8 cellular contexts compared by ENCODE assay signal in the genomic region with DNA sequence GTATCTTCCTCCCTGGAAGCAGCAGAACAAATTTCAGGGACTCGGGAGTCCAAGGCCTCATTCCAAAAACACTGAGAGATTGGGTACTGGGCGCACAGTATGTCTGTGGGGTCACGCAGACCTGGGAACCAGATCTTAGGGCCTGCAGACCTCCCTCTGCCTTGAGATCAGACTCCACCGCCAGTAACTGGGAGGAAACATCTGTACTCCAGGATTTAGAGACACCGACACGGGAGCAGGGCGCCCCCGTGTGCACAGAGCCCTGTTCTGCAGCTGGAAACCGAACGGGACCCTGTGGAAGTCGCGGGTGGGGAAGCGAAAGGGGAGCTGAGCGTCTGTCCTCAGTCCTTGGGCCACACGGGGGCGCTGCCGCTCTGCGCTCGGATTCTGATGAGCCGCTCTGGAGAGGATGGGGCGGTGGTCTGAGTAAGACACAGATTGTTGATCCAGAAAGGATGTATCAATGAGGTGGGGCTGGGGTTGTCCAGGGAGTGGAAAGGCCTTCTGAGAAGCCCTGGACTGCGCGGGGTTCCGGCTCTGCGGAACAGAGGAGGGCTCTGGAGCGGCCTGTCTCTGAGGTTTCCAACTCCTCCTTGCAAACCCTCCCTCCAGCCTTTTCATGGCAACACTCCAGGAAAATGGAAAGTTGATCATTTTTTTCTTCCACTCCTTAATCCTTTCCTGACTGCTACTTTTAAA. TPM values are rescaled to one million over a fixed set of nuclear protein-coding genes. Genes with fewer than 3 reads are reported as not detected.
DNase-seq lines count a peak whose midpoint lies in the region; ATAC-seq and TF ChIP-seq lines count a peak whose summit lies in the region.
"Not testable (repeated sequence)": the region's sequence is repeated elsewhere in the genome, so short reads cannot be mapped to it uniquely, and the experiment has no call there.

No MANE protein-coding gene starts in this region.

- H3K79me2 ChIP-seq in SU-DHL-6 (ENCODE audit: insufficient read depth, low read length): not testable (repeated sequence)

- TF ChIP-seq POLR2A in esophagus squamous epithelium (IDR thresholded peaks at IDR 0.05): not testable (repeated sequence)

- not testable (repeated sequence) for H2AFZ ChIP-seq in SU-DHL-6 (ENCODE audit: low read depth, low read length, severe bottlenecking)

- not testable (repeated sequence) for H3F3A ChIP-seq in SU-DHL-6 (ENCODE audit: insufficient read depth)

- intact Hi-C loops in esophagus squamous epithelium (cut with DNase I): not testable (repeated sequence)

- not testable (repeated sequence) for H3K4me3 ChIP-seq in BJ (ENCODE audit: low read depth, low read length); SU-DHL-6 (ENCODE audit: insufficient read depth, low read length, poor library complexity, severe bottlenecking)
- H3K4me3 ChIP-seq in esophagus squamous epithelium: peak overlapping the region in 2 of 4 donors; percentile 11 to 43

- H4K20me1 ChIP-seq in SU-DHL-6 (ENCODE audit: low read depth, low read length): not testable (repeated sequence)

- not testable (repeated sequence) for H3K9ac ChIP-seq in SU-DHL-6 (ENCODE audit: low read length)

- DNase-seq in BJ (ENCODE audit: low read depth): peak; percentile 11
- DNase-seq in NCI-H187 (lab: John Stamatoyannopoulos, UW): peak; percentile 13 to 48
- peak; percentile 72 for DNase-seq in activated effector memory CD4-positive, alpha-beta T cell treated with Interleukin-2 at 50 U/mL for 16 hours
- DNase-seq in esophagus squamous epithelium (lab: John Stamatoyannopoulos, UW): not testable (repeated sequence)
- DNase-seq in mesothelial cell of epicardium (ENCODE audit: low spot score in 2 of 2, unreplicated experiment in 2 of 2): peak; percentile 82 to 94
- DNase-seq in stimulated activated CD4-positive, alpha-beta T cell treated with anti-CD3 and anti-CD28 coated beads, TNF-alpha, amount 100 ng/mL, for 1 hour (ENCODE audit: low read depth in 3 of 3, low spot score in 1 of 3): peak; percentile 61 to 88 (median 66)

- not testable (repeated sequence) for H3K27ac ChIP-seq in SU-DHL-6 (ENCODE audit: low read depth, low read length); esophagus squamous epithelium

- H3K36me3 ChIP-seq in BJ (ENCODE audit: control insufficient read depth, insufficient read depth, low read length); SU-DHL-6 (ENCODE audit: low read length); esophagus squamous epithelium: not testable (repeated sequence)

- POLR2A ChIA-PET in BJ (lab: Charles Lee): not testable (repeated sequence)

- TF ChIP-seq CTCF in BJ (IDR thresholded peaks at IDR 0.05; ENCODE audit: insufficient read depth, low read depth, low read length): peak; percentile 69
- peak; percentile 97 for TF ChIP-seq CTCF in SU-DHL-6 (IDR thresholded peaks at IDR 0.05; ENCODE audit: insufficient read depth, low read length, poor library complexity, severe bottlenecking)
- TF ChIP-seq CTCF in esophagus squamous epithelium (IDR thresholded peaks at IDR 0.05): peak; percentile 59 to 91 (median 84)
- TF ChIP-seq CTCF in mesothelial cell of epicardium (IDR thresholded peaks at IDR 0.05; ENCODE audit: unreplicated experiment): peak; percentile 70

- H3K4me3 Mint-ChIP-seq in mesothelial cell of epicardium: peak overlapping the region; percentile 50

- not testable (repeated sequence) for H3K9me2 ChIP-seq in SU-DHL-6 (replicated peaks; ENCODE audit: insufficient read depth, low read length)

- peaks cover 90% of the 10 kb centered on the region for H3K27me3 Mint-ChIP-seq in mesothelial cell of epicardium (ENCODE audit: low read depth)

- not testable (repeated sequence) for H3K36me3 Mint-ChIP-seq in mesothelial cell of epicardium

- H3K9me3 ChIP-seq in SU-DHL-6 (ENCODE audit: insufficient read depth, low read length); esophagus squamous epithelium: not testable (repeated sequence)

- peaks cover 14 to 34% (median 16%) of the 10 kb centered on the region in 3 donors for H3K4me1 ChIP-seq in esophagus squamous epithelium

- WGBS in esophagus squamous epithelium, 2 donors: 10 to 14% methylated on average over 7 to 19 of the region's 26 CpGs

- not testable (repeated sequence) for H3K4me2 ChIP-seq in SU-DHL-6 (ENCODE audit: low read depth, low read length, poor library complexity, severe bottlenecking)

- CTCF ChIA-PET in BJ (lab: Yijun Ruan, JAX): interaction anchor here (0.6 to 2.8 kb wide), 15 partner anchors 12 to 711 kb away, joined by 3 to 46 read pairs (median 5); no protein-coding TSS in a partner anchor

- H3K27me3 ChIP-seq in BJ (ENCODE audit: control insufficient read depth, insufficient read depth, low read length): peaks cover 45% of the 10 kb centered on the region
- not testable (repeated sequence) for H3K27me3 ChIP-seq in SU-DHL-6 (ENCODE audit: low read length)
- peaks cover 8 to 96% (median 29%) of the 10 kb centered on the region in 4 donors for H3K27me3 ChIP-seq in esophagus squamous epithelium

- H3K9me3 Mint-ChIP-seq in mesothelial cell of epicardium: not testable (repeated sequence)

- H3K27ac Mint-ChIP-seq in mesothelial cell of epicardium: not testable (repeated sequence)

- H3K4me1 Mint-ChIP-seq in mesothelial cell of epicardium: not testable (repeated sequence)

- peak; percentile 63 for ATAC-seq in GM21723 (IDR thresholded peaks at IDR 0.05; ENCODE audit: unreplicated experiment)

RNA-seq across cellular contexts. Expression of a gene that starts 35.7 kb away (rescaled TPM):
- 211 and 293 TPM in 2 replicates for polyA plus RNA-seq in BJ (2011; rRNA removed)
- polyA minus RNA-seq in BJ (2011; rRNA and poly(A)+ RNA removed): 102 and 142 TPM in 2 replicates
- total RNA-seq in esophagus squamous epithelium (100 to 1,000 TPM; 263 to 597 (median 356) TPM), mesothelial cell of epicardium (59.5 to 61.9 TPM (median 61.7 TPM) in 3 replicates)
